Comparison of ENCODE assay signal across 21 cellular contexts in genomic region chr3:58658508-58658907, GRCh38. TPM values are rescaled to one million over a fixed set of nuclear protein-coding genes. Genes with fewer than 3 reads are reported as not detected.
DNase-seq lines count a peak whose midpoint lies in the region; ATAC-seq and TF ChIP-seq lines count a peak whose summit lies in the region.
"Had no signal": no experiment of that assay in that cellular context is flagged by ENCODE, and none has a peak within 500 bp of the region (broad histone marks: within the 10 kb centered on the region; RNA-seq: fewer than 3 reads in every experiment).

No MANE protein-coding gene starts in this region.

- no peaks in the 10 kb centered on the region for H3K36me3 ChIP-seq in Peyer's patch
- H3K36me3 ChIP-seq in sigmoid colon: no peaks in the 10 kb centered on the region
- H3K36me3 ChIP-seq: BLaER1 treated with 17β-estradiol and CSF1 and Interleukin-3, amounts not matched to agents 10 nM and 100 nM had no signal

- TF ChIP-seq POLR2A in Peyer's patch (IDR thresholded peaks at IDR 0.05): no peak
- TF ChIP-seq POLR2A in sigmoid colon (IDR thresholded peaks at IDR 0.05): no peak

- intact Hi-C loops in sigmoid colon (cut with DNase I): no loop called here

- H3K9me3 ChIP-seq in Peyer's patch (no peaks in the 10 kb centered on the region), sigmoid colon (no peaks in the 10 kb centered on the region)

- WGBS in sigmoid colon, 2 donors: 94% methylated on average over 4 of the region's 4 CpGs

- peaks cover 10 to 13% of the 10 kb centered on the region in 2 donors for H3K27me3 Mint-ChIP-seq in stimulated activated naive B cell treated with anti-CD40 and anti-IgM and Interleukin-4, amounts not matched to agents 10 μg/mL and 1 μg/mL and 100 μg/mL, for 72 hours

- ATAC-seq in foreskin keratinocyte (peak; percentile 11), GM18502 (IDR thresholded peaks at IDR 0.05; ENCODE audit: poor library complexity, unreplicated experiment) (no peak)
- ATAC-seq in stimulated activated naive B cell treated with anti-CD40 and anti-IgM and Interleukin-4, amounts not matched to agents 10 μg/mL and 1 μg/mL and 100 μg/mL, for 72 hours (replicated peaks): no peak
- ATAC-seq: CD8-positive, alpha-beta T cell had no signal

- H3K4me3 ChIP-seq in Peyer's patch (no peak overlapping the region), sigmoid colon (no peak overlapping the region)
- H3K4me3 ChIP-seq: BLaER1 treated with 17β-estradiol and CSF1 and Interleukin-3, amounts not matched to agents 10 nM and 100 nM had no signal

- H3K9me3 Mint-ChIP-seq in stimulated activated naive B cell treated with anti-CD40 and anti-IgM and Interleukin-4, amounts not matched to agents 10 μg/mL and 1 μg/mL and 100 μg/mL, for 72 hours: no peaks in the 10 kb centered on the region
- H3K9me3 Mint-ChIP-seq: CD8-positive, alpha-beta T cell had no signal

- H3K27me3 ChIP-seq in Peyer's patch (no peaks in the 10 kb centered on the region), foreskin keratinocyte (peaks cover 16% of the 10 kb centered on the region), sigmoid colon (no peaks in the 10 kb centered on the region)
- H3K27me3 ChIP-seq: BLaER1 treated with 17β-estradiol and CSF1 and Interleukin-3, amounts not matched to agents 10 nM and 100 nM had no signal

- no peaks in the 10 kb centered on the region for H3K4me1 Mint-ChIP-seq in stimulated activated naive B cell treated with anti-CD40 and anti-IgM and Interleukin-4, amounts not matched to agents 10 μg/mL and 1 μg/mL and 100 μg/mL, for 72 hours

- no peak for TF ChIP-seq CTCF in C4-2B (conservative IDR thresholded peaks at IDR 0.05)
- TF ChIP-seq CTCF in Peyer's patch (IDR thresholded peaks at IDR 0.05): no peak
- no peak for TF ChIP-seq CTCF in foreskin keratinocyte (conservative IDR thresholded peaks at IDR 0.05)
- no peak for TF ChIP-seq CTCF in sigmoid colon (IDR thresholded peaks at IDR 0.05)

- H3K36me3 Mint-ChIP-seq in stimulated activated naive B cell treated with anti-CD40 and anti-IgM and Interleukin-4, amounts not matched to agents 10 μg/mL and 1 μg/mL and 100 μg/mL, for 72 hours: no peaks in the 10 kb centered on the region
- H3K36me3 Mint-ChIP-seq: CD8-positive, alpha-beta T cell had no signal

- H3K27ac Mint-ChIP-seq in stimulated activated naive B cell treated with anti-CD40 and anti-IgM and Interleukin-4, amounts not matched to agents 10 μg/mL and 1 μg/mL and 100 μg/mL, for 72 hours: no peak overlapping the region
- H3K27ac Mint-ChIP-seq: CD8-positive, alpha-beta T cell had no signal

- H3K4me1 ChIP-seq in Peyer's patch: peaks cover 0 to 12% (median 0%) of the 10 kb centered on the region in 4 donors
- H3K4me1 ChIP-seq in foreskin keratinocyte: no peaks in the 10 kb centered on the region
- no peaks in the 10 kb centered on the region for H3K4me1 ChIP-seq in sigmoid colon

- H3K27ac ChIP-seq in C4-2B: 0 out of 2 replicates have a peak overlapping the region, but pooled peaks have one; percentile 50
- H3K27ac ChIP-seq in Peyer's patch: peak overlapping the region in 1 of 4 donors; percentile 66
- no peak overlapping the region for H3K27ac ChIP-seq in foreskin keratinocyte
- H3K27ac ChIP-seq in sigmoid colon: no peak overlapping the region
- H3K27ac ChIP-seq: BLaER1 treated with 17β-estradiol and CSF1 and Interleukin-3, amounts not matched to agents 10 nM and 100 nM had no signal

- DNase-seq in Peyer's patch (peak in 2 of 3 donors; percentile 24 to 41), foreskin keratinocyte (no peak), sigmoid colon (peak; percentile 15), NCI-H2029 treated with DMSO at 0.1 percent for 48 hours (lab: John Stamatoyannopoulos, UW) (no peak), inferior parietal cortex (ENCODE audit: extremely low spot score) (no peak)
- DNase-seq in stimulated activated naive B cell treated with anti-CD40 and anti-IgM and Interleukin-4, amounts not matched to agents 10 μg/mL and 1 μg/mL and 100 μg/mL, for 72 hours: no peak
- DNase-seq: 8988T; CD8-positive, alpha-beta T cell; DMS153; KG1; NCI-H1092 treated with DMSO at 0.1 percent for 48 hours; NCI-H1436 treated with DMSO at 0.1 percent for 48 hours; NCI-H1930; NCI-H2227 treated with DMSO at 0.1 percent for 48 hours; NCI-H510A treated with DMSO at 0.1 percent for 48 hours; NCI-H748 treated with DMSO at 0.1 percent for 48 hours; SIG-M5 had no signal

- no peak for TF ChIP-seq EP300 in sigmoid colon (IDR thresholded peaks at IDR 0.05)

- H3K4me3 Mint-ChIP-seq in stimulated activated naive B cell treated with anti-CD40 and anti-IgM and Interleukin-4, amounts not matched to agents 10 μg/mL and 1 μg/mL and 100 μg/mL, for 72 hours: no peak overlapping the region
- H3K4me3 Mint-ChIP-seq: CD8-positive, alpha-beta T cell had no signal

RNA-seq across cellular contexts. Expression of gene FAM3D, which starts 8.1 kb away (rescaled TPM):
- 100 to 1,000 TPM in 3 of 4 donors, 10 to 100 TPM in 1; 47.0 to 200 (median 135) TPM for total RNA-seq in Peyer's patch
- not detected in 2 replicates for total RNA-seq in foreskin keratinocyte
- polyA plus RNA-seq in foreskin keratinocyte: not detected in 2 replicates
- total RNA-seq in sigmoid colon: 1 to 10 TPM in 1 of 4 donors, under 1 TPM in 1, not detected in 2; 0.36 to 1.7 TPM
- 100 to 1,000 TPM; 215 to 477 (median 356) TPM for polyA plus RNA-seq in sigmoid colon
- total RNA-seq: CD8-positive, alpha-beta T cell; G401 had no signal

Comparison
In these comparisons a context has a peak if more than half of its experiments do, and no peak if none do; other contexts are left out.
1. DNase-seq: peak in Peyer's patch (2 of 3) and sigmoid colon (single experiment); none in foreskin keratinocyte (0 of 2), stimulated activated naive B cell treated with anti-CD40 and anti-IgM and Interleukin-4, amounts not matched to agents 10 μg/mL and 1 μg/mL and 100 μg/mL, for 72 hours (single experiment), NCI-H2029 treated with DMSO at 0.1 percent for 48 hours (single experiment) and inferior parietal cortex (single experiment).
2. RNA of gene FAM3D, which starts 8.1 kb away (total RNA-seq): 47.0 to 200 TPM in Peyer's patch; 0.36 to 1.7 TPM in sigmoid colon and not detected in foreskin keratinocyte; every median in the first group is over 10 times any median in the second.